In the genomic region with DNA sequence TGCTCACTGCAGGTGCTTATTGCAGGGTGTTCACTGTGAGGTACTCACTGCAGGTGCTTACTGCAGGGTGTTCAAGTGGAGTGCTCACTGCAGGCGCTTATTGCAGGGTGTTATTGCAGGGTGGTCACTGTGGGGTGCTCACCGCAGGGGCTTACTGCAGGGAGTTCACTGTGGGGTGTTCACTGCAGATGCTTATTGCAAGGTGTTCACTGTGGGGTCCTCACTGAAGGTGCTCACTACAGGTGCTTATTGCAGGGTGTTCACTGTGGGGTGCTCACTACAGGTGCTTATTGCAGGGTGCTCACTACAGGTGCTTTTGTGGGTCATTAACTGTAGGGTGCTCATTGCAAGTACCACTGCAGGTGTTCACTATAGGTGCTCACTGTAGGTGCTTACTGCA, we compare ENCODE assay signal across 21 cellular contexts. TPM values are rescaled to one million over a fixed set of nuclear protein-coding genes. Genes with fewer than 3 reads are reported as not detected.
DNase-seq lines count a peak whose midpoint lies in the region; ATAC-seq, FAIRE-seq and TF ChIP-seq lines count a peak whose summit lies in the region.
"Had no signal": no experiment of that assay in that cellular context is flagged by ENCODE, and none has a peak within 500 bp of the region (broad histone marks: within the 10 kb centered on the region; RNA-seq: fewer than 3 reads in every experiment).

No MANE protein-coding gene starts in this region.

- no peak overlapping the region for H3K4me3 ChIP-seq in BLaER1 treated with 17β-estradiol and CSF1 and Interleukin-3, amounts not matched to agents 10 nM and 100 nM
- H3K4me3 ChIP-seq in suprapubic skin = no peak overlapping the region

- FAIRE-seq in H54 (lab: Jason Lieb, UNC) = no peak
- FAIRE-seq: D721Med, GM18507, HepG2, RCC 7860 had no signal

- no peak for ATAC-seq in left lobe of liver
- ATAC-seq in HG03095 (IDR thresholded peaks at IDR 0.05; ENCODE audit: unreplicated experiment) = no peak
- ATAC-seq: HepG2 had no signal

- no peak overlapping the region for H3K9ac ChIP-seq in BLaER1 treated with 17β-estradiol and CSF1 and Interleukin-3, amounts not matched to agents 10 nM and 100 nM

- peaks cover 3 to 37% (median 12%) of the 10 kb centered on the region in 11 experiments; a peak in 13 of 22 replicates for H4K20me1 ChIP-seq in BLaER1 treated with 17β-estradiol and CSF1 and Interleukin-3, amounts not matched to agents 10 nM and 100 nM

- DNase-seq in activated CD8-positive, alpha-beta memory T cell treated with anti-CD3 and anti-CD28 coated beads for 24 hours = peak; percentile 44
- no peak for DNase-seq in activated CD8-positive, alpha-beta memory T cell treated with anti-CD3 and anti-CD28 coated beads, Interleukin-2, amount 50 U/mL, for 4 hours
- DNase-seq in left lobe of liver (ENCODE audit: low spot score) = peak; percentile 31
- DNase-seq in suprapubic skin (ENCODE audit: low spot score in 2 of 2) = peak; percentile 9
- DNase-seq in H54 (ENCODE audit: insufficient read length, low spot score) = no peak
- DNase-seq: 8988T, ACHN, BE2C, Kasumi-1, NCI-H1092 treated with DMSO at 0.1 percent for 48 hours, NCI-H1436, NCI-H187 treated with DMSO at 0.1 percent for 48 hours, NCI-H524, NCI-H774 had no signal

- peaks cover 77 to 90% (median 82%) of the 10 kb centered on the region in 11 experiments for H3K36me3 ChIP-seq in BLaER1 treated with 17β-estradiol and CSF1 and Interleukin-3, amounts not matched to agents 10 nM and 100 nM
- H3K36me3 ChIP-seq in suprapubic skin = peaks cover 71% of the 10 kb centered on the region

- TF ChIP-seq CTCF in suprapubic skin (IDR thresholded peaks at IDR 0.05) = no peak

- no peaks in the 10 kb centered on the region for H3K27me3 ChIP-seq in BLaER1 treated with 17β-estradiol and CSF1 and Interleukin-3, amounts not matched to agents 10 nM and 100 nM
- no peaks in the 10 kb centered on the region for H3K27me3 ChIP-seq in suprapubic skin
- H3K27me3 ChIP-seq: BE2C had no signal

- TF ChIP-seq POLR2A in suprapubic skin (IDR thresholded peaks at IDR 0.05) = no peak
- no peak for TF ChIP-seq POLR2A in H54 (IDR thresholded peaks at IDR 0.05; ENCODE audit: low read depth, low read length)

- 84% methylated on average over 2 of the region's 2 CpGs for WGBS in suprapubic skin

- H3K4me2 ChIP-seq in BLaER1 treated with 17β-estradiol and CSF1 and Interleukin-3, amounts not matched to agents 10 nM and 100 nM = peak overlapping the region; percentile 74 to 97 (median 88); a peak in 20 of 22 replicates

- no peak for TF ChIP-seq EP300 in suprapubic skin (IDR thresholded peaks at IDR 0.05)

- peaks cover 29 to 49% (median 31%) of the 10 kb centered on the region in 10 experiments for H3K4me1 ChIP-seq in BLaER1 treated with 17β-estradiol and CSF1 and Interleukin-3, amounts not matched to agents 10 nM and 100 nM
- H3K4me1 ChIP-seq in suprapubic skin = no peaks in the 10 kb centered on the region
- H3K4me1 ChIP-seq: BE2C had no signal

- no peak overlapping the region for H3K27ac ChIP-seq in BLaER1 treated with 17β-estradiol and CSF1 and Interleukin-3, amounts not matched to agents 10 nM and 100 nM
- H3K27ac ChIP-seq in suprapubic skin = no peak overlapping the region

- H3K9me3 ChIP-seq in BLaER1 treated with 17β-estradiol and CSF1 and Interleukin-3, amounts not matched to agents 10 nM and 100 nM (replicated peaks in 1 of 11) = peaks cover 18 to 25% (median 23%) of the 10 kb centered on the region in 11 experiments
- H3K9me3 ChIP-seq in suprapubic skin = no peaks in the 10 kb centered on the region

RNA-seq across cellular contexts. Expression of gene APMAP, which starts 20.2 kb away (rescaled TPM):
- 180 TPM for total RNA-seq in left lobe of liver
- total RNA-seq in suprapubic skin = 10 to 100 TPM; 61.8 to 89.3 (median 69.9) TPM

RNA-seq across cellular contexts. Expression of gene CST7, which starts 23.3 kb away (rescaled TPM):
- total RNA-seq in left lobe of liver (0.38 TPM), suprapubic skin (1 to 10 TPM in 2 of 4 donors, under 1 TPM in 1, not detected in 1; 0.97 to 4.1 (median 2.7) TPM)
- total RNA-seq: H9, HepG2 had no signal

Comparison
In these comparisons a context has a peak if more than half of its experiments do, and no peak if none do; other contexts are left out.
1. DNase-seq: peak in activated CD8-positive, alpha-beta memory T cell treated with anti-CD3 and anti-CD28 coated beads for 24 hours (single experiment), left lobe of liver (single experiment) and suprapubic skin (2 of 2); none in activated CD8-positive, alpha-beta memory T cell treated with anti-CD3 and anti-CD28 coated beads, Interleukin-2, amount 50 U/mL, for 4 hours (single experiment) and H54 (single experiment).